23 cellular contexts compared by ENCODE assay signal in the genomic region with DNA sequence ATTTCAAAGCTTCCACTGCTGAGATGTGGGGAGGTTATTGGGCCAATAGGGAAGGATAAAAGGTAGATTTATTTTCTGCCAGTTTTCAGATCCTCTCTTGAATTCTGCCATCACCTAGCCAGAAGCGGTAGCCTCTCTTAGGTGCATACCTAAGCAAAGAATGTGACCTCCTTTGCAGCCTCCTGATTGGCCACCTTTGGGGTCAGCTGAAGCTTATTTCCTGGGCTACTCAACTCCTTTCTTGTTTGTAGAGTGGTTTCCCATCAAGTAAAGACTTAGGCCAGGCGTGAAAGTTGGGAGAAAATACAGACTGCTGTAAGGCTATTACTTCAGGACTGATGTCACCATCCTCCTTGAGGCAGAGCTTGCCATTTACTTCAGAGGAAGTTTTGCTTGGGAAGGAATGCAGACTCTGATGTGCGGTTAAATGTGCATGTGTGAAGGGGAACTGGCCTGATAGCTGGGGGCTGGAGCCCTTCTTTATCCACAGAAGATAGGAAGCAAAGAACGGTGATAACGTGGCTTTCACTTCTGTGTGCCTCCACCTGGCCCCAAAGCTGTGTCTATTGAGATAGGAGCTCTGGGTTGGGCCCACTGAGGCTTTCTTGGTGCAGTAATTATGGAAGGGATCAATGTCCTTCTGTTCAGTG.
"Had no signal": no experiment of that assay in that cellular context is flagged by ENCODE, and none has a peak within 500 bp of the region (broad histone marks: within the 10 kb centered on the region; RNA-seq: fewer than 3 reads in every experiment).

No MANE protein-coding gene starts in this region.

- H3K9me3 ChIP-seq: psoas muscle, suprapubic skin, transverse colon had no signal

- H3K27me3 ChIP-seq: dorsolateral prefrontal cortex, suprapubic skin, transverse colon had no signal

- H3K27ac ChIP-seq: dorsolateral prefrontal cortex, epithelial cell of prostate, psoas muscle, skin epidermis, suprapubic skin had no signal

- H3K4me3 Mint-ChIP-seq: activated CD4-positive, alpha-beta T cell treated with anti-CD3 and anti-CD28 coated beads, Interleukin-2, amount 10 ng/mL, durations not matched to agents 7 days and 5 days; activated naive CD4-positive, alpha-beta T cell treated with anti-CD3 and anti-CD28 coated beads for 36 hours; activated T-cell treated with anti-CD3 and anti-CD28 coated beads, Interleukin-2, amount 50 U/mL, for 4 hours; brain; neural crest cell; stimulated activated naive CD8-positive, alpha-beta T cell treated with anti-CD3 and anti-CD28 coated beads, Interleukin-15, Interleukin-2, amounts not matched to agents 100 ng/mL and 50 ng/mL, for 24 hours had no signal

- H3K36me3 ChIP-seq: suprapubic skin, transverse colon had no signal

- H3K4me3 ChIP-seq: dorsolateral prefrontal cortex, lung, psoas muscle, skin epidermis, suprapubic skin, transverse colon had no signal

- H3K4me1 Mint-ChIP-seq: activated CD4-positive, alpha-beta T cell treated with anti-CD3 and anti-CD28 coated beads, Interleukin-2, amount 10 ng/mL, durations not matched to agents 7 days and 5 days; brain; neural crest cell had no signal

- H3K9me3 Mint-ChIP-seq: activated CD4-positive, alpha-beta T cell treated with anti-CD3 and anti-CD28 coated beads, Interleukin-2, amount 10 ng/mL, durations not matched to agents 7 days and 5 days; activated T-cell treated with anti-CD3 and anti-CD28 coated beads, Interleukin-2, amount 50 U/mL, for 4 hours; stimulated activated naive CD8-positive, alpha-beta T cell treated with anti-CD3 and anti-CD28 coated beads, Interleukin-15, Interleukin-2, amounts not matched to agents 100 ng/mL and 50 ng/mL, for 24 hours had no signal

- DNase-seq: activated CD4-positive, alpha-beta T cell treated with anti-CD3 and anti-CD28 coated beads, Interleukin-2, amount 10 ng/mL, durations not matched to agents 7 days and 5 days; activated CD8-positive, alpha-beta memory T cell treated with anti-CD3 and anti-CD28 coated beads, Interleukin-2, amount 50 U/mL, for 4 hours; activated naive CD4-positive, alpha-beta T cell treated with anti-CD3 and anti-CD28 coated beads for 36 hours; activated T-cell treated with anti-CD3 and anti-CD28 coated beads, Interleukin-2, amount 50 U/mL, for 4 hours; anterior cingulate cortex; central memory CD4-positive, alpha-beta T cell; dorsolateral prefrontal cortex; foreskin melanocyte; head of caudate nucleus; psoas muscle; right cardiac atrium; stimulated activated CD4-positive, alpha-beta T cell treated with anti-CD3 and anti-CD28 coated beads, Interleukin-15, amount 100 ng/mL, for 24 hours; stimulated activated CD4-positive, alpha-beta T cell treated with anti-CD3 and anti-CD28 coated beads, Interleukin-2, amount 100 ng/mL, for 48 hours; SW 1271; T-helper 2 cell; transverse colon had no signal

- H3K27ac Mint-ChIP-seq: activated CD4-positive, alpha-beta T cell treated with anti-CD3 and anti-CD28 coated beads, Interleukin-2, amount 10 ng/mL, durations not matched to agents 7 days and 5 days; activated naive CD4-positive, alpha-beta T cell treated with anti-CD3 and anti-CD28 coated beads for 36 hours; brain; stimulated activated naive CD8-positive, alpha-beta T cell treated with anti-CD3 and anti-CD28 coated beads, Interleukin-15, Interleukin-2, amounts not matched to agents 100 ng/mL and 50 ng/mL, for 24 hours had no signal

- H3K27me3 Mint-ChIP-seq: activated CD4-positive, alpha-beta T cell treated with anti-CD3 and anti-CD28 coated beads, Interleukin-2, amount 10 ng/mL, durations not matched to agents 7 days and 5 days; brain; stimulated activated naive CD8-positive, alpha-beta T cell treated with anti-CD3 and anti-CD28 coated beads, Interleukin-15, Interleukin-2, amounts not matched to agents 100 ng/mL and 50 ng/mL, for 24 hours had no signal
